Comparison of ENCODE assay signal across 8 cellular contexts in the genomic region with DNA sequence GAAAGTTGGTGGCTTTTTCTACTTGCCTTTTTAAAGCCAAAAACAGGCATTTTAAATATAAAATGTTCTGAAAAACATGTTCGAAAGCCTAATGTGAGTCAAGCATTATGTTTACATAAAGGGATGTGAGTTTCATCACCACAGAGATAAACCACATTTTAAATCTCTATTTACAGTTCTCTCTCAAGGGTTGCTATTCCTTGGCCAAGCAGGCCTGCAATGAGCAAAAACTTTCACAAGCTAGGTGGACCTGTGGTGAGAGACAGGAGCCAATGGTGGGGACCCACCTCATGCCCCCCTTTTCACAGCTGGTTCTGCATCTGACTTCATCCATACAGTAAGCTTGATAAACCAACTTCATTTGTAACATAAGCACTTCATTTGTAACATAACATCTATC.
A peak's percentile ranks its signal among the peaks of the same experiment; 100 is the strongest.
DNase-seq lines count a peak whose midpoint lies in the region; ATAC-seq lines count a peak whose summit lies in the region.

No MANE protein-coding gene starts in this region.

- ATAC-seq in HG02973 (IDR thresholded peaks at IDR 0.05; ENCODE audit: unreplicated experiment) (peak; percentile 65), left lobe of liver (peak; percentile 73)

- peak in 2 of 3 donors; percentile 13 to 14 for DNase-seq in stimulated activated CD4-positive, alpha-beta T cell treated with anti-CD3 and anti-CD28 coated beads, Interleukin-12 subunit alpha, Interleukin-12 subunit beta, amount 100 ng/mL, for 48 hours (ENCODE audit: low read depth in 2 of 3, low spot score in 1 of 3)
- no peak for DNase-seq in stimulated activated CD4-positive, alpha-beta T cell treated with anti-CD3 and anti-CD28 coated beads, Interleukin-12 subunit alpha, Interleukin-12 subunit beta, amount 100 ng/mL, for 4 hours
- DNase-seq in T-helper 22 cell (ENCODE audit: low read depth) (peak; percentile 1), left lobe of liver (ENCODE audit: low spot score) (no peak), middle frontal gyrus (ENCODE audit: extremely low spot score, low spot score) (no peak), NCI-H128 (lab: John Stamatoyannopoulos, UW; ENCODE audit: unreplicated experiment) (no peak), medulla oblongata (ENCODE audit: extremely low spot score) (no peak)

Comparison
In these comparisons a context has a peak if more than half of its experiments do, and no peak if none do; other contexts are left out.
1. DNase-seq: peak in stimulated activated CD4-positive, alpha-beta T cell treated with anti-CD3 and anti-CD28 coated beads, Interleukin-12 subunit alpha, Interleukin-12 subunit beta, amount 100 ng/mL, for 48 hours (2 of 3) and T-helper 22 cell (single experiment); none in stimulated activated CD4-positive, alpha-beta T cell treated with anti-CD3 and anti-CD28 coated beads, Interleukin-12 subunit alpha, Interleukin-12 subunit beta, amount 100 ng/mL, for 4 hours (single experiment), left lobe of liver (single experiment), middle frontal gyrus (single experiment), NCI-H128 (single experiment) and medulla oblongata (single experiment).